1 cellular context compared by ENCODE assay signal in genomic region chr10:78371118-78371517, GRCh38.
TF ChIP-seq lines count a peak whose summit lies in the region.

No MANE protein-coding gene starts in this region.

TF ChIP-seq in HepG2, 621 proteins besides CTCF, POLR2A, EP300 and RAD21 (continued from another document):
- TF ChIP-seq ZNF646 (CRISPR knock-in tag; IDR thresholded peaks at IDR 0.05) (no peak), FLYWCH1 (CRISPR knock-in tag; IDR thresholded peaks at IDR 0.05) (no peak), ELF3 (CRISPR knock-in tag; IDR thresholded peaks at IDR 0.05) (no peak), HOXA7 (CRISPR knock-in tag; IDR thresholded peaks at IDR 0.05) (no peak), ZNF354B (CRISPR knock-in tag; IDR thresholded peaks at IDR 0.05) (no peak), ARNT (IDR thresholded peaks at IDR 0.05) (no peak), ZBTB40 (IDR thresholded peaks at IDR 0.05) (no peak), ZBTB40 (CRISPR knock-in tag; IDR thresholded peaks at IDR 0.05) (no peak), PHF5A (CRISPR knock-in tag; IDR thresholded peaks at IDR 0.05; ENCODE audit: low read depth, unreplicated experiment) (no peak), TERF1 (CRISPR knock-in tag; IDR thresholded peaks at IDR 0.05) (no peak)
